9 cellular contexts compared by ENCODE assay signal in genomic region chr22:23315341-23315917, GRCh38.
A peak's percentile ranks its signal among the peaks of the same experiment; 100 is the strongest.
DNase-seq lines count a peak whose midpoint lies in the region; ATAC-seq lines count a peak whose summit lies in the region.
"Had no signal": no experiment of that assay in that cellular context is flagged by ENCODE, and none has a peak within 500 bp of the region (broad histone marks: within the 10 kb centered on the region; RNA-seq: fewer than 3 reads in every experiment).

No MANE protein-coding gene starts in this region.

- H3K4ac ChIP-seq in mesenchymal stem cell (ENCODE audit: low read depth in 1 of 2, low read length in 2 of 2) = no peak overlapping the region

- no peak overlapping the region for H2AFZ ChIP-seq in mesenchymal stem cell (ENCODE audit: low read depth, low read length)

- H4K8ac ChIP-seq in mesenchymal stem cell (ENCODE audit: low read length) = peak overlapping the region; percentile 54

- peaks cover 9 to 14% of the 10 kb centered on the region in 2 donors for H3K36me3 Mint-ChIP-seq in stimulated activated naive B cell treated with anti-CD40 and anti-IgM and Interleukin-4, amounts not matched to agents 10 μg/mL and 1 μg/mL and 100 μg/mL, for 72 hours

- no peaks in the 10 kb centered on the region for H3K27me3 Mint-ChIP-seq in stimulated activated naive B cell treated with anti-CD40 and anti-IgM and Interleukin-4, amounts not matched to agents 10 μg/mL and 1 μg/mL and 100 μg/mL, for 72 hours

- no peak overlapping the region for H3K14ac ChIP-seq in mesenchymal stem cell (ENCODE audit: low read length in 2 of 2)

- H3K9ac ChIP-seq in mesenchymal stem cell (ENCODE audit: low read length) = no peak overlapping the region

- H3K27ac ChIP-seq in mesenchymal stem cell (ENCODE audit: low read length, poor library complexity, severe bottlenecking) = no peak overlapping the region
- H3K27ac ChIP-seq: BLaER1 treated with 17β-estradiol and CSF1 and Interleukin-3, amounts not matched to agents 10 nM and 100 nM had no signal

- peak overlapping the region in 1 of 2 experiments; percentile 14 for H3K18ac ChIP-seq in mesenchymal stem cell (ENCODE audit: low read depth in 1 of 2, low read length in 2 of 2)

- H4K91ac ChIP-seq in mesenchymal stem cell (ENCODE audit: low read length) = peak overlapping the region; percentile 93

- H2AK5ac ChIP-seq in mesenchymal stem cell (ENCODE audit: low read length, severe bottlenecking) = no peak overlapping the region

- H3K4me1 Mint-ChIP-seq in stimulated activated naive B cell treated with anti-CD40 and anti-IgM and Interleukin-4, amounts not matched to agents 10 μg/mL and 1 μg/mL and 100 μg/mL, for 72 hours = no peaks in the 10 kb centered on the region

- peak in 2 of 3 experiments; percentile 28 to 37 for DNase-seq in NCI-H1417 (lab: John Stamatoyannopoulos, UW)
- DNase-seq in NCI-H1417 treated with DMSO at 0.1 percent for 48 hours (lab: John Stamatoyannopoulos, UW) = no peak
- peak; percentile 61 for DNase-seq in NCI-H2171 treated with DMSO at 0.1 percent for 48 hours (lab: John Stamatoyannopoulos, UW)
- DNase-seq in activated CD4-positive, alpha-beta T cell treated with anti-CD3 and anti-CD28 coated beads, Interleukin-2, amount 50 U/mL, for 1 hour = peak; percentile 47
- DNase-seq in dermis blood vessel endothelial cell = peak; percentile 67
- peak; percentile 82 for DNase-seq in mesenchymal stem cell
- DNase-seq in stimulated activated naive B cell treated with anti-CD40 and anti-IgM and Interleukin-4, amounts not matched to agents 10 μg/mL and 1 μg/mL and 100 μg/mL, for 72 hours = peak; percentile 42

- ATAC-seq in stimulated activated naive B cell treated with anti-CD40 and anti-IgM and Interleukin-4, amounts not matched to agents 10 μg/mL and 1 μg/mL and 100 μg/mL, for 72 hours (replicated peaks) = peak in 1 of 2 donors; percentile 56
- ATAC-seq in GM19395 (IDR thresholded peaks at IDR 0.05; ENCODE audit: unreplicated experiment) = no peak

- WGBS in mesenchymal stem cell = 44% methylated on average over 13 of the region's 15 CpGs

- no peaks in the 10 kb centered on the region for H3K27me3 ChIP-seq in mesenchymal stem cell (ENCODE audit: control insufficient read depth in 1 of 2, insufficient read depth in 1 of 2, low read length in 2 of 2)
- H3K27me3 ChIP-seq: BLaER1 treated with 17β-estradiol and CSF1 and Interleukin-3, amounts not matched to agents 10 nM and 100 nM had no signal

- H3K9me3 ChIP-seq in mesenchymal stem cell (ENCODE audit: control insufficient read depth, low read length) = no peaks in the 10 kb centered on the region
- H3K9me3 ChIP-seq: BLaER1 treated with 17β-estradiol and CSF1 and Interleukin-3, amounts not matched to agents 10 nM and 100 nM had no signal

- peak overlapping the region; percentile 67 for H3K27ac Mint-ChIP-seq in stimulated activated naive B cell treated with anti-CD40 and anti-IgM and Interleukin-4, amounts not matched to agents 10 μg/mL and 1 μg/mL and 100 μg/mL, for 72 hours

- H3K4me1 ChIP-seq in mesenchymal stem cell (ENCODE audit: control insufficient read depth, insufficient read depth, low read depth, low read length) = peaks cover 4% of the 10 kb centered on the region

- no peak overlapping the region for H3K4me3 Mint-ChIP-seq in stimulated activated naive B cell treated with anti-CD40 and anti-IgM and Interleukin-4, amounts not matched to agents 10 μg/mL and 1 μg/mL and 100 μg/mL, for 72 hours

- no peak overlapping the region for H2BK120ac ChIP-seq in mesenchymal stem cell (ENCODE audit: low read depth, low read length)

- H2BK5ac ChIP-seq in mesenchymal stem cell (ENCODE audit: low read depth, low read length, poor library complexity, severe bottlenecking) = no peak overlapping the region

- H3K23ac ChIP-seq in mesenchymal stem cell (ENCODE audit: low read length in 2 of 2) = no peak overlapping the region

- no peak overlapping the region for H2BK15ac ChIP-seq in mesenchymal stem cell (ENCODE audit: low read depth, poor library complexity, severe bottlenecking)

- no peaks in the 10 kb centered on the region for H3K79me1 ChIP-seq in mesenchymal stem cell (replicated peaks; ENCODE audit: low read length, poor library complexity, severe bottlenecking)

- H3K36me3 ChIP-seq in mesenchymal stem cell (ENCODE audit: control insufficient read depth in 1 of 2, insufficient read depth in 2 of 2, low read depth in 1 of 2, low read length in 2 of 2) = peaks cover 20 to 36% of the 10 kb centered on the region in 2 experiments

- H3K9me3 Mint-ChIP-seq in stimulated activated naive B cell treated with anti-CD40 and anti-IgM and Interleukin-4, amounts not matched to agents 10 μg/mL and 1 μg/mL and 100 μg/mL, for 72 hours = no peaks in the 10 kb centered on the region

- H3K4me3 ChIP-seq in mesenchymal stem cell (ENCODE audit: insufficient read depth in 1 of 2, low read depth in 1 of 2, low read length in 2 of 2) = no peak overlapping the region
- H3K4me3 ChIP-seq: BLaER1 treated with 17β-estradiol and CSF1 and Interleukin-3, amounts not matched to agents 10 nM and 100 nM had no signal

- H2BK12ac ChIP-seq in mesenchymal stem cell (ENCODE audit: low read length in 2 of 2) = peak overlapping the region in 1 of 2 experiments; percentile 38

- H3K4me2 ChIP-seq in mesenchymal stem cell (ENCODE audit: low read length, poor library complexity, severe bottlenecking) = no peak overlapping the region
